Comparison of ENCODE assay signal across 23 cellular contexts in the genomic region with DNA sequence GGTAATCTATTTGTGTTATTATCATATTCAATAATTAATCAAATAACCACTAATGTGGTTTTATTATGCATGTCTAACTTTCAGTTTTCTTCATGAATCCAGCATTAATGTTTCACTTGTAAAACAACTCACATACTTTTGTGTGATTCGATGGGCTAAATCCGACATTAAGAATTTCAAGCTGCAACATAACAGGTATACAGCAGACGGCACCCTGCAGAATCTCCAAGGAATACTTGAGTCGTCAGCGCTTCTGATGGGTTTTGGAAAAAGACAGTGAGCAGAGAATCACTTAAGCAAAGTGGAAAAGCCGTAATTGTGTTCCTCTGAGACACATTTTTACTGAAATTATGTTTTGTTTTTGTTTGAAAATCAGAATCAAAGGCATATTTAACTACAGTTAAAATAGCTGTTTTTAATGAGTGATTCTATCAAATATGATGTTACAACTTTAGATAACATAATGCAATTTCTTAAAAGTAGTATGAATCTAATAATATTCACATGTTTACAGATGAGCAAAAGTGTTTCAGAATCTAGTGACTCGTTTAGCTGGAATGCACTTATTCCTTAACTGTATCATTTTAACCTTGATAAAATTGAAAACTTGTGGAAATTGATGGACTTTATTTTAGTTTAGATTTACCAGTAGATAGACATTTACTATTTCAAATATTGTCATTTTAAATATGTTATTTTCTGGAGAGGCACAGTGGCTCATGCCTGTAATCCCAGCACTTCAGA.
"Had no signal": no experiment of that assay in that cellular context is flagged by ENCODE, and none has a peak within 500 bp of the region (broad histone marks: within the 10 kb centered on the region; RNA-seq: fewer than 3 reads in every experiment).

No MANE protein-coding gene starts in this region.

- H3K27ac ChIP-seq: epithelial cell of prostate, heart left ventricle, skin epidermis, tibial nerve had no signal

- H3K4me3 Mint-ChIP-seq: activated B cell treated with CpG ODN at 0.5 μM for 24 hours; activated CD8-positive, alpha-beta T cell treated with anti-CD3 and anti-CD28 coated beads for 36 hours; activated T-cell treated with anti-CD3 and anti-CD28 coated beads, Interleukin-2, amount 50 U/mL, for 4 hours; memory B cell; natural killer cell treated with Interleukin-12 subunit alpha and Interleukin-12 subunit beta and Interleukin-15 and Interleukin-18, amount 100 ng/mL, for 72 hours had no signal

- DNase-seq: activated B cell treated with CpG ODN at 0.5 μM for 24 hours; activated CD4-positive, alpha-beta T cell treated with anti-CD3 and anti-CD28 coated beads for 48 hours; activated CD8-positive, alpha-beta T cell treated with anti-CD3 and anti-CD28 coated beads for 36 hours; activated effector memory CD4-positive, alpha-beta T cell treated with Interleukin-2 at 50 U/mL for 16 hours; activated naive CD4-positive, alpha-beta T cell treated with anti-CD3 and anti-CD28 coated beads, Interleukin-2, amount 50 U/mL, for 16 hours; activated T-cell treated with anti-CD3 and anti-CD28 coated beads, Interleukin-2, amount 50 U/mL, for 4 hours; central memory CD4-positive, alpha-beta T cell; cortex of kidney; effector memory CD4-positive, alpha-beta T cell; foreskin melanocyte; heart left ventricle; left ventricle myocardium superior; right cardiac atrium; stimulated activated CD4-positive, alpha-beta T cell treated with anti-CD3 and anti-CD28 coated beads, Interleukin-15, amount 100 ng/mL, for 24 hours; stimulated activated CD4-positive, alpha-beta T cell treated with anti-CD3 and anti-CD28 coated beads, Interleukin-4, amount 100 ng/mL, for 24 hours; stimulated activated naive CD4-positive, alpha-beta T cell treated with Interleukin-2 at 50 U/mL for 16 hours; substantia nigra had no signal

- H3K36me3 ChIP-seq: heart left ventricle, tibial nerve had no signal

- H3K9me3 ChIP-seq: heart left ventricle, tibial nerve had no signal

- H3K4me1 ChIP-seq: heart left ventricle, tibial nerve had no signal

- H3K4me1 Mint-ChIP-seq: activated B cell treated with CpG ODN at 0.5 μM for 24 hours, memory B cell had no signal

- H3K4me3 ChIP-seq: heart left ventricle, skin epidermis, tibial nerve had no signal

- ATAC-seq: activated CD8-positive, alpha-beta T cell treated with anti-CD3 and anti-CD28 coated beads for 36 hours; activated T-cell treated with anti-CD3 and anti-CD28 coated beads, Interleukin-2, amount 50 U/mL, for 4 hours; heart left ventricle; left ventricle myocardium superior; natural killer cell treated with Interleukin-12 subunit alpha and Interleukin-12 subunit beta and Interleukin-15 and Interleukin-18, amount 100 ng/mL, for 72 hours; right cardiac atrium had no signal

- H3K27me3 ChIP-seq: heart left ventricle, tibial nerve had no signal

- H3K9me3 Mint-ChIP-seq: activated T-cell treated with anti-CD3 and anti-CD28 coated beads, Interleukin-2, amount 50 U/mL, for 4 hours; memory B cell; natural killer cell treated with Interleukin-12 subunit alpha and Interleukin-12 subunit beta and Interleukin-15 and Interleukin-18, amount 100 ng/mL, for 72 hours had no signal

- H3K27ac Mint-ChIP-seq: activated B cell treated with CpG ODN at 0.5 μM for 24 hours; activated CD8-positive, alpha-beta T cell treated with anti-CD3 and anti-CD28 coated beads for 36 hours; memory B cell; natural killer cell treated with Interleukin-12 subunit alpha and Interleukin-12 subunit beta and Interleukin-15 and Interleukin-18, amount 100 ng/mL, for 72 hours; progenitor cell of endocrine pancreas had no signal

- H3K27me3 Mint-ChIP-seq: activated B cell treated with CpG ODN at 0.5 μM for 24 hours; activated CD8-positive, alpha-beta T cell treated with anti-CD3 and anti-CD28 coated beads for 36 hours; memory B cell; natural killer cell treated with Interleukin-12 subunit alpha and Interleukin-12 subunit beta and Interleukin-15 and Interleukin-18, amount 100 ng/mL, for 72 hours; progenitor cell of endocrine pancreas had no signal
